In genomic region chr13:32901994-32902780, GRCh38 we compare ENCODE assay signal across 16 cellular contexts.
DNase-seq lines count a peak whose midpoint lies in the region; ATAC-seq, FAIRE-seq and TF ChIP-seq lines count a peak whose summit lies in the region.
"Had no signal": no experiment of that assay in that cellular context is flagged by ENCODE, and none has a peak within 500 bp of the region (broad histone marks: within the 10 kb centered on the region; RNA-seq: fewer than 3 reads in every experiment).

No MANE protein-coding gene starts in this region.

- TF ChIP-seq POLR2A in IMR-90 (IDR thresholded peaks at IDR 0.05; ENCODE audit: low read depth, low read length), result no peak
- TF ChIP-seq POLR2A in H1 (IDR thresholded peaks at IDR 0.05; ENCODE audit: control extremely low read depth in 1 of 2, low read depth in 2 of 2, low read length in 2 of 2), result no peak
- TF ChIP-seq POLR2A in stomach (IDR thresholded peaks at IDR 0.05), result no peak
- TF ChIP-seq POLR2A in Peyer's patch (IDR thresholded peaks at IDR 0.05), result no peak

- CTCF ChIA-PET in IMR-90 (lab: Yijun Ruan, JAX), result no interaction called here
- CTCF ChIA-PET in H1 (lab: Charles Lee; ENCODE audit: partially characterized antibody), result interaction anchor here (4.0 kb wide), 1 partner anchor 11 kb away, joined by 20 read pairs; no protein-coding TSS in a partner anchor

- H3K9me3 ChIP-seq in IMR-90 (ENCODE audit: control insufficient read depth, insufficient read depth, low read length) (peaks cover 2% of the 10 kb centered on the region; the same call in 1 of the 2 replicates), H1 (ENCODE audit: insufficient read depth in 2 of 2, low read depth in 1 of 2, low read length in 1 of 2) (no peaks in the 10 kb centered on the region), stomach (no peaks in the 10 kb centered on the region), Peyer's patch (no peaks in the 10 kb centered on the region)

- H3K79me1 ChIP-seq in IMR-90 (ENCODE audit: low read depth in 1 of 2, low read length in 2 of 2), result no peaks in the 10 kb centered on the region
- no peaks in the 10 kb centered on the region for H3K79me1 ChIP-seq in H1 (ENCODE audit: low read depth, low read length)

- no peak for FAIRE-seq in H1 (lab: Jason Lieb, UNC)
- FAIRE-seq: HepG2 had no signal

- H3K27me3 Mint-ChIP-seq in chondrocyte (ENCODE audit: low read depth), result no peaks in the 10 kb centered on the region
- H3K27me3 Mint-ChIP-seq: T-cell had no signal

- H2AK9ac ChIP-seq in IMR-90 (replicated peaks; ENCODE audit: low read depth, low read length, poor library complexity), result no peak overlapping the region

- H2BK5ac ChIP-seq in IMR-90 (ENCODE audit: low read depth, low read length, poor library complexity, severe bottlenecking) (no peak overlapping the region), H1 (ENCODE audit: low read depth, low read length) (no peak overlapping the region)

- no peaks in the 10 kb centered on the region for H3K9me1 ChIP-seq in IMR-90 (ENCODE audit: insufficient read depth, low read length)

- DNase-seq in IMR-90 (no peak), H1 (ENCODE audit: low read depth in 1 of 2, low spot score in 2 of 2) (no peak), kidney tubule cell (ENCODE audit: low spot score) (peak; percentile 43), stomach (no peak), NCI-H510A treated with DMSO at 0.1 percent for 48 hours (lab: John Stamatoyannopoulos, UW) (no peak), NCI-H128 (lab: John Stamatoyannopoulos, UW; ENCODE audit: unreplicated experiment) (no peak), Peyer's patch (no peak), chondrocyte (ENCODE audit: low spot score) (no peak)
- DNase-seq: activated CD4-positive, CD25-positive, alpha-beta regulatory T cell treated with anti-CD3 and anti-CD28 coated beads, Interleukin-2, amount 50 U/mL, for 72 hours; DMS79; mammary epithelial cell; NCI-H1436; NCI-H345; stimulated activated CD4-positive, alpha-beta T cell treated with anti-CD3 and anti-CD28 coated beads, Interleukin-15, amount 100 ng/mL, for 24 hours; T-cell had no signal

- H3K18ac ChIP-seq in IMR-90 (ENCODE audit: low read depth, low read length), result no peak overlapping the region
- H3K18ac ChIP-seq in H1 (ENCODE audit: extremely low read depth, low read length), result no peak overlapping the region

- H4K8ac ChIP-seq in IMR-90 (ENCODE audit: low read depth in 2 of 2, low read length in 2 of 2), result no peak overlapping the region
- no peak overlapping the region for H4K8ac ChIP-seq in H1 (ENCODE audit: extremely low read depth, insufficient read depth, low read length)

- no peak overlapping the region for H3K4me3 Mint-ChIP-seq in chondrocyte (ENCODE audit: unreplicated experiment)
- H3K4me3 Mint-ChIP-seq: T-cell had no signal

- in situ Hi-C loops in IMR-90 (cut with MboI; ENCODE audit: low sequenced_read_pairs), result no loop called here

- dilution Hi-C loops in IMR-90 (cut with HindIII; ENCODE audit: low sequenced_read_pairs, unreplicated experiment), result no loop called here

- ATAC-seq in IMR-90 (ENCODE audit: low read depth), result no peak
- ATAC-seq: HepG2, T-cell had no signal

- H3K9ac ChIP-seq in IMR-90 (ENCODE audit: low read depth, low read length) (no peak overlapping the region), H1 (replicated peaks in 1 of 4; ENCODE audit: extremely low read depth in 1 of 4, low read depth in 3 of 4, low read length in 3 of 4) (no peak overlapping the region)

- H3K56ac ChIP-seq in IMR-90 (ENCODE audit: extremely low read depth, insufficient read depth, low read length) (no peak overlapping the region), H1 (replicated peaks; ENCODE audit: insufficient read length, low read depth, low read length) (no peak overlapping the region)

- H4K20me1 ChIP-seq in IMR-90 (ENCODE audit: insufficient read depth, low read length) (no peaks in the 10 kb centered on the region), H1 (replicated peaks in 1 of 2; ENCODE audit: control insufficient read depth in 1 of 2, insufficient read depth in 2 of 2, low read length in 2 of 2) (no peaks in the 10 kb centered on the region)

- peaks cover 10% of the 10 kb centered on the region for H3K4me1 Mint-ChIP-seq in chondrocyte (ENCODE audit: low read depth)

- no peak overlapping the region for H3K27ac Mint-ChIP-seq in chondrocyte (ENCODE audit: unreplicated experiment)
- H3K27ac Mint-ChIP-seq: T-cell had no signal

- no peak overlapping the region; the same call in 2 of the 3 replicates for H2BK15ac ChIP-seq in IMR-90 (ENCODE audit: low read depth, low read length)
- no peak overlapping the region for H2BK15ac ChIP-seq in H1 (ENCODE audit: low read length)

- H4K5ac ChIP-seq in IMR-90 (ENCODE audit: low read depth, low read length), result no peak overlapping the region
- no peak overlapping the region for H4K5ac ChIP-seq in H1 (ENCODE audit: insufficient read length, low read depth, low read length)

- H3K23ac ChIP-seq in IMR-90 (ENCODE audit: low read depth, low read length), result 0 out of 2 replicates have a peak overlapping the region, but pooled peaks have one; percentile 23
- H3K23ac ChIP-seq in H1 (ENCODE audit: insufficient read length), result no peak overlapping the region

- H3K27ac ChIP-seq in IMR-90 (ENCODE audit: insufficient read depth, low read length) (no peak overlapping the region), H1 (ENCODE audit: low read depth, low read length) (no peak overlapping the region), stomach (peak overlapping the region; percentile 56 to 78 (median 68)), Peyer's patch (peak overlapping the region in 2 of 4 donors; percentile 19 to 30)

- H3K4me2 ChIP-seq in IMR-90 (ENCODE audit: low read depth, low read length), result no peak overlapping the region
- H3K4me2 ChIP-seq in H1 (ENCODE audit: insufficient read depth in 1 of 2, low read depth in 2 of 2, low read length in 2 of 2), result no peak overlapping the region

- no peaks in the 10 kb centered on the region for H3K9me3 Mint-ChIP-seq in chondrocyte (ENCODE audit: low read depth)
- H3K9me3 Mint-ChIP-seq: T-cell had no signal

- no CpG with 5 or more reads among the region's 3 CpGs for WGBS in IMR-90 (ENCODE audit: extremely low coverage in 2 of 2, insufficient read length in 1 of 2), 2 experiments
- 87% methylated on average over 3 of the region's 3 CpGs; no CpG with 5 or more reads in 1 of the 2 experiments for WGBS in H1 (ENCODE audit: extremely low coverage in 1 of 2, insufficient coverage in 1 of 2, insufficient read length in 1 of 2, insufficient replicate concordance in 2 of 2, low coverage in 1 of 2, low lambda C conversion rate in 2 of 2, missing lambda C conversion rate in 1 of 2), 2 experiments
- 60 to 76% (median 73%) methylated on average over 3 of the region's 3 CpGs for WGBS in stomach, 5 donors

- no peak for TF ChIP-seq RAD21 in IMR-90 (IDR thresholded peaks at IDR 0.05; ENCODE audit: low read length)
- no peak for TF ChIP-seq RAD21 in H1 (IDR thresholded peaks at IDR 0.05 in 1 of 2, conservative IDR thresholded peaks at IDR 0.05 in 1 of 2; ENCODE audit: low read depth in 2 of 2, low read length in 2 of 2)

- H3K23me2 ChIP-seq in H1 (ENCODE audit: low read depth, low read length), result no peaks in the 10 kb centered on the region; the same call in 1 of the 2 replicates

- H3K4me1 ChIP-seq in IMR-90 (ENCODE audit: control insufficient read depth, insufficient read depth, low read length) (no peaks in the 10 kb centered on the region), H1 (replicated peaks in 1 of 4; ENCODE audit: control insufficient read depth in 3 of 4, insufficient read depth in 4 of 4, low read length in 3 of 4) (peaks cover 0 to 7% (median 4%) of the 10 kb centered on the region in 4 experiments; a peak in 4 of 7 replicates), stomach (peaks cover 0 to 38% (median 13%) of the 10 kb centered on the region in 4 donors), Peyer's patch (no peaks in the 10 kb centered on the region)

- intact Hi-C loops in IMR-90 (cut with micrococcal nuclease), result loop anchor here (10.0 kb wide), 1 partner anchor 117 kb away; no protein-coding TSS in a partner anchor
- intact Hi-C loops in stomach (cut with DNase I; ENCODE audit: low total_unique reads), result no loop called here

- H2AK5ac ChIP-seq in IMR-90 (ENCODE audit: low read depth, low read length) (0 out of 2 replicates have a peak overlapping the region, but pooled peaks have one; percentile 7), H1 (ENCODE audit: low read depth, low read length) (no peak overlapping the region)

- POLR2A ChIA-PET in IMR-90 (lab: Charles Lee; ENCODE audit: unreplicated experiment), result no interaction called here
- POLR2A ChIA-PET in H1 (lab: Charles Lee; ENCODE audit: partially characterized antibody), result no interaction called here

- H3K27me3 ChIP-seq in IMR-90 (ENCODE audit: control insufficient read depth, insufficient read depth, low read length) (no peaks in the 10 kb centered on the region), H1 (replicated peaks in 1 of 4; ENCODE audit: control insufficient read depth in 3 of 4, extremely low read depth in 1 of 4, insufficient read depth in 3 of 4, low read length in 3 of 4) (no peaks in the 10 kb centered on the region), stomach (no peaks in the 10 kb centered on the region), Peyer's patch (no peaks in the 10 kb centered on the region)

- no peak overlapping the region; the same call in 1 of the 2 replicates for H3K14ac ChIP-seq in IMR-90 (replicated peaks; ENCODE audit: low read depth, low read length)
- no peak overlapping the region for H3K14ac ChIP-seq in H1 (ENCODE audit: insufficient read length)

- no TSS peak for BruUV-seq in IMR-90 (replicated peaks; lab: Mats Ljungman, UMichigan)

- H4K91ac ChIP-seq in IMR-90 (ENCODE audit: insufficient read depth, low read depth, low read length), result no peak overlapping the region
- no peak overlapping the region for H4K91ac ChIP-seq in H1 (replicated peaks; ENCODE audit: insufficient read length, low read length)

- no peaks in the 10 kb centered on the region for H3K79me2 ChIP-seq in H1 (ENCODE audit: control insufficient read depth in 1 of 2, insufficient read depth in 2 of 2, low read length in 2 of 2)

- H3K4ac ChIP-seq in IMR-90 (ENCODE audit: low read depth, low read length), result no peak overlapping the region
- H3K4ac ChIP-seq in H1 (replicated peaks; ENCODE audit: insufficient read length, low read depth, low read length), result no peak overlapping the region

- H3K4me3 ChIP-seq in IMR-90 (ENCODE audit: insufficient read depth, low read depth, low read length) (no peak overlapping the region), H1 (ENCODE audit: extremely low read depth in 1 of 4, insufficient read depth in 2 of 4, low read depth in 3 of 4, low read length in 4 of 4) (no peak overlapping the region), stomach (no peak overlapping the region), Peyer's patch (no peak overlapping the region)

- H3K36me3 ChIP-seq in IMR-90 (ENCODE audit: control insufficient read depth, insufficient read depth, low read length) (no peaks in the 10 kb centered on the region), H1 (ENCODE audit: control insufficient read depth in 2 of 4, insufficient read depth in 4 of 4, low read length in 3 of 4) (peaks cover 0 to 1% (median 0%) of the 10 kb centered on the region in 4 experiments; a peak in 1 of 8 replicates), stomach (no peaks in the 10 kb centered on the region), Peyer's patch (no peaks in the 10 kb centered on the region)

- TF ChIP-seq EP300 in H1 (IDR thresholded peaks at IDR 0.05; ENCODE audit: borderline replicate concordance in 1 of 2, low read depth in 2 of 2, low read length in 2 of 2), result no peak
- no peak for TF ChIP-seq EP300 in stomach (IDR thresholded peaks at IDR 0.05)

- H2AFZ ChIP-seq in IMR-90 (replicated peaks; ENCODE audit: low read length, poor library complexity), result peak overlapping the region; percentile 14
- H2AFZ ChIP-seq in H1 (ENCODE audit: low read length), result peak overlapping the region; percentile 67

- H2BK20ac ChIP-seq in IMR-90 (ENCODE audit: low read depth, low read length), result peak overlapping the region; percentile 23; the same call in 1 of the 2 replicates
- H2BK20ac ChIP-seq in H1 (ENCODE audit: low read length), result no peak overlapping the region

- no peaks in the 10 kb centered on the region for H3K36me3 Mint-ChIP-seq in chondrocyte (ENCODE audit: low read depth)
- H3K36me3 Mint-ChIP-seq: T-cell had no signal

- H2BK120ac ChIP-seq in IMR-90 (ENCODE audit: low read depth, low read length) (no peak overlapping the region), H1 (replicated peaks; ENCODE audit: low read depth, low read length) (no peak overlapping the region)

- no peak overlapping the region; the same call in 1 of the 2 replicates for H2BK12ac ChIP-seq in H1 (ENCODE audit: low read depth, low read length)

- TF ChIP-seq CTCF in IMR-90 (conservative IDR thresholded peaks at IDR 0.05; ENCODE audit: low read depth, low read length), result no peak
- no peak for TF ChIP-seq CTCF in H1 (IDR thresholded peaks at IDR 0.05; ENCODE audit: control extremely low read depth in 1 of 3, insufficient read depth in 1 of 3, low read depth in 1 of 3, low read length in 3 of 3)
- no peak for TF ChIP-seq CTCF in stomach (IDR thresholded peaks at IDR 0.05)
- no peak for TF ChIP-seq CTCF in Peyer's patch (IDR thresholded peaks at IDR 0.05)
- no peak for TF ChIP-seq CTCF in chondrocyte (IDR thresholded peaks at IDR 0.05)

Comparison
In these comparisons a context has a peak if more than half of its experiments do, and no peak if none do; other contexts are left out.
1. H3K27ac ChIP-seq: peak in stomach (5 of 5); none in IMR-90 (single experiment) and H1 (single experiment).